In genomic region chr20:38748863-38749153, GRCh38 we compare ENCODE assay signal across 8 cellular contexts. TPM values are rescaled to one million over a fixed set of nuclear protein-coding genes. Genes with fewer than 3 reads are reported as not detected.
DNase-seq lines count a peak whose midpoint lies in the region; ATAC-seq and TF ChIP-seq lines count a peak whose summit lies in the region.

No MANE protein-coding gene starts in this region.

- H3K4me1 ChIP-seq in colonic mucosa: peaks cover 7% of the 10 kb centered on the region
- peaks cover 15% of the 10 kb centered on the region for H3K4me1 ChIP-seq in muscle layer of colon (ENCODE audit: insufficient read depth, low read length)
- H3K4me1 ChIP-seq in testis: peaks cover 4% of the 10 kb centered on the region

- peak overlapping the region; percentile 93 to 95 (median 94) for H3K4me3 Mint-ChIP-seq in T-cell

- H3K4me1 Mint-ChIP-seq in T-cell: peaks cover 26 to 32% (median 27%) of the 10 kb centered on the region in 3 donors

- H3K9me3 Mint-ChIP-seq in T-cell: no peaks in the 10 kb centered on the region

- H3K9me3 ChIP-seq in colonic mucosa: no peaks in the 10 kb centered on the region
- H3K9me3 ChIP-seq in muscle layer of colon (ENCODE audit: low read length): no peaks in the 10 kb centered on the region
- H3K9me3 ChIP-seq in testis: no peaks in the 10 kb centered on the region

- WGBS in testis, 2 donors: 0 to 2% methylated on average over 3 to 9 of the region's 9 CpGs

- no peak for TF ChIP-seq CTCF in colonic mucosa (IDR thresholded peaks at IDR 0.05)
- no peak for TF ChIP-seq CTCF in testis (IDR thresholded peaks at IDR 0.05)

- no peaks in the 10 kb centered on the region for H3K27me3 ChIP-seq in colonic mucosa
- H3K27me3 ChIP-seq in muscle layer of colon (ENCODE audit: control insufficient read depth in 1 of 2, insufficient read depth in 2 of 2, low read length in 2 of 2): no peaks in the 10 kb centered on the region
- H3K27me3 ChIP-seq in testis: no peaks in the 10 kb centered on the region

- H3K27ac ChIP-seq in colonic mucosa (peak overlapping the region; percentile 67), muscle layer of colon (ENCODE audit: low read depth, low read length) (peak overlapping the region; percentile 56), testis (peak overlapping the region; percentile 93 to 97)

- DNase-seq in T-cell (peak in 23 of 34 experiments; percentile 10 to 63 (median 37)), colonic mucosa (peak; percentile 78), testis (no peak), MV-4-11 (lab: John Stamatoyannopoulos, UW) (no peak)

- H3K27me3 Mint-ChIP-seq in T-cell: peaks cover 0 to under 1% of the 10 kb centered on the region in 2 donors

- H3K36me3 Mint-ChIP-seq in T-cell: peaks cover 16% of the 10 kb centered on the region

- ATAC-seq in GM19372 (IDR thresholded peaks at IDR 0.05; ENCODE audit: low read depth, unreplicated experiment) (peak; percentile 29), HG03135 (IDR thresholded peaks at IDR 0.05; ENCODE audit: unreplicated experiment) (peak; percentile 35), T-cell (replicated peaks in 1 of 4) (peak; percentile 30 to 43 (median 39)), HG03469 (IDR thresholded peaks at IDR 0.05; ENCODE audit: unreplicated experiment) (no peak)

- H3K4me3 ChIP-seq in colonic mucosa (peak overlapping the region; percentile 71), muscle layer of colon (ENCODE audit: low read depth in 1 of 2, low read length in 2 of 2) (peak overlapping the region; percentile 66 to 79), testis (peak overlapping the region; percentile 91 to 93)

- TF ChIP-seq POLR2A in testis (IDR thresholded peaks at IDR 0.05): no peak

- POLR2A ChIA-PET in T-cell (lab: Charles Lee): no interaction called here

- H3K36me3 ChIP-seq in colonic mucosa (no peaks in the 10 kb centered on the region), muscle layer of colon (ENCODE audit: insufficient read depth, low read length) (peaks cover 12% of the 10 kb centered on the region), testis (ENCODE audit: low read depth, missing control alignments) (no peaks in the 10 kb centered on the region)

- CTCF ChIA-PET in T-cell (lab: Charles Lee): interaction anchor here in 1 of 2 donors (1.4 to 1.8 kb wide), 3 partner anchors 17 to 214 kb away, joined by 3 to 8 read pairs (median 4); partner anchors contain the start of gene DHX35

- H3K27ac Mint-ChIP-seq in T-cell: peak overlapping the region; percentile 92 to 94

- intact Hi-C loops in colonic mucosa (cut with DNase I): no loop called here
- intact Hi-C loops in testis (cut with DNase I; ENCODE audit: low total_unique reads): no loop called here

- H3K9ac ChIP-seq in colonic mucosa (ENCODE audit: low read depth in 2 of 2, low read length in 2 of 2): peak overlapping the region; percentile 89 to 94
- peak overlapping the region; percentile 54 for H3K9ac ChIP-seq in muscle layer of colon (ENCODE audit: low read length)

RNA-seq across cellular contexts. Expression of gene ACTR5, which starts 0.5 kb away (rescaled TPM):
- total RNA-seq in T-cell (10 to 100 TPM; 15.8 to 20.1 (median 18.8) TPM), colonic mucosa (1 to 10 TPM; 4.6 to 8.3 TPM), testis (10 to 100 TPM; 22.7 to 26.9 TPM)
- 18.9 TPM for polyA plus RNA-seq in testis (ENCODE audit: insufficient read depth, low read depth, low replicate concordance)

RNA-seq across cellular contexts. Expression of gene SLC32A1, which starts 24.5 kb away (rescaled TPM):
- total RNA-seq in T-cell (not detected), colonic mucosa (not detected), testis (under 1 TPM; 0.25 to 0.55 TPM)
- polyA plus RNA-seq in testis (ENCODE audit: insufficient read depth, low read depth, low replicate concordance): 0.96 TPM

RNA-seq across cellular contexts. Expression of gene PPP1R16B, which starts 56.7 kb away (rescaled TPM):
- total RNA-seq in T-cell (10 to 100 TPM; 32.0 to 58.5 (median 50.2) TPM), colonic mucosa (1 to 10 TPM; 2.0 to 2.1 TPM), testis (1 to 10 TPM; 1.2 to 1.3 TPM)
- 3.7 TPM for polyA plus RNA-seq in testis (ENCODE audit: insufficient read depth, low read depth, low replicate concordance)

Comparison
In these comparisons a context has a peak if more than half of its experiments do, and no peak if none do; other contexts are left out.
1. DNase-seq: peak in T-cell (23 of 34) and colonic mucosa (single experiment); none in testis (single experiment) and MV-4-11 (single experiment).
2. RNA of gene PPP1R16B, which starts 56.7 kb away (total RNA-seq): 32.0 to 58.5 TPM in T-cell; 2.0 to 2.1 TPM in colonic mucosa and 1.2 to 1.3 TPM in testis; every median in the first group is over 10 times any median in the second.
3. Peak in every context shown above with its lines, with median percentiles within 50 percentile points of each other: H3K27ac ChIP-seq and H3K4me3 ChIP-seq.